ENCODE assay signal across 21 cellular contexts in genomic region chr7:34156336-34156735, GRCh38.
DNase-seq lines count a peak whose midpoint lies in the region; ATAC-seq and TF ChIP-seq lines count a peak whose summit lies in the region.
"Had no signal": no experiment of that assay in that cellular context is flagged by ENCODE, and none has a peak within 500 bp of the region (broad histone marks: within the 10 kb centered on the region; RNA-seq: fewer than 3 reads in every experiment).

No MANE protein-coding gene starts in this region.

- H3K27me3 Mint-ChIP-seq in activated naive CD8-positive, alpha-beta T cell treated with anti-CD3 and anti-CD28 coated beads, Interleukin-2, amount 50 U/mL, for 24 hours: no peaks in the 10 kb centered on the region

- H3K4me1 Mint-ChIP-seq in activated naive CD8-positive, alpha-beta T cell treated with anti-CD3 and anti-CD28 coated beads, Interleukin-2, amount 50 U/mL, for 24 hours: no peaks in the 10 kb centered on the region

- TF ChIP-seq RAD21 in SK-N-SH (IDR thresholded peaks at IDR 0.05; ENCODE audit: low read length): no peak

- peak; percentile 72 for DNase-seq in GM04503 (ENCODE audit: low read depth)
- no peak for DNase-seq in SK-N-SH
- peak; percentile 32 for DNase-seq in fibroblast of pulmonary artery (ENCODE audit: low read depth)
- no peak for DNase-seq in psoas muscle
- no peak for DNase-seq in ecto neural progenitor cell (ENCODE audit: low spot score)
- DNase-seq in stimulated activated naive CD4-positive, alpha-beta T cell treated with Interleukin-2 at 50 U/mL for 16 hours (lab: John Stamatoyannopoulos, UW): no peak
- no peak for DNase-seq in activated naive CD8-positive, alpha-beta T cell treated with anti-CD3 and anti-CD28 coated beads, Interleukin-2, amount 50 U/mL, for 24 hours
- DNase-seq: activated CD4-positive, alpha-beta T cell treated with anti-CD3 and anti-CD28 coated beads for 4 hours; cortex of kidney; EL; left cardiac atrium; NCI-H2081 treated with DMSO at 0.1 percent for 48 hours; NCI-H510A; stimulated activated CD8-positive, alpha-beta memory T cell treated with anti-CD3 and anti-CD28 coated beads, Interleukin-4, amount 100 ng/mL, for 48 hours; substantia nigra had no signal

- peaks cover 20% of the 10 kb centered on the region for H3F3A ChIP-seq in SK-N-SH (replicated peaks; ENCODE audit: insufficient read depth)

- H3K79me2 ChIP-seq in SK-N-SH (ENCODE audit: insufficient read depth): no peaks in the 10 kb centered on the region

- H3K36me3 ChIP-seq in SK-N-SH (replicated peaks in 1 of 2; ENCODE audit: control insufficient read depth in 1 of 2, insufficient read depth in 2 of 2, low read length in 1 of 2) (no peaks in the 10 kb centered on the region), psoas muscle (ENCODE audit: insufficient read depth in 1 of 2, low read depth in 1 of 2) (no peaks in the 10 kb centered on the region)
- H3K36me3 ChIP-seq: BLaER1 had no signal

- no peaks in the 10 kb centered on the region for H3K9me3 ChIP-seq in SK-N-SH
- no peaks in the 10 kb centered on the region for H3K9me3 ChIP-seq in psoas muscle
- H3K9me3 ChIP-seq: BLaER1 had no signal

- H3K36me3 Mint-ChIP-seq in activated naive CD8-positive, alpha-beta T cell treated with anti-CD3 and anti-CD28 coated beads, Interleukin-2, amount 50 U/mL, for 24 hours (ENCODE audit: low read depth): no peaks in the 10 kb centered on the region
- H3K36me3 Mint-ChIP-seq: activated naive CD4-positive, alpha-beta T cell treated with anti-CD3 and anti-CD28 coated beads, Interleukin-2, amount 50 U/mL, for 72 hours; mesothelial cell of epicardium had no signal

- H3K9me3 Mint-ChIP-seq in activated naive CD8-positive, alpha-beta T cell treated with anti-CD3 and anti-CD28 coated beads, Interleukin-2, amount 50 U/mL, for 24 hours: no peaks in the 10 kb centered on the region
- H3K9me3 Mint-ChIP-seq: activated naive CD4-positive, alpha-beta T cell treated with anti-CD3 and anti-CD28 coated beads, Interleukin-2, amount 50 U/mL, for 72 hours; mesothelial cell of epicardium; neural crest cell had no signal

- H3K4me3 ChIP-seq in SK-N-SH (ENCODE audit: low read depth in 2 of 2, low read length in 1 of 2) (no peak overlapping the region), fibroblast of pulmonary artery (replicated peaks; ENCODE audit: low read depth, low read length) (no peak overlapping the region), psoas muscle (no peak overlapping the region)
- H3K4me3 ChIP-seq: BLaER1 had no signal

- no peak overlapping the region for H3K9ac ChIP-seq in SK-N-SH
- H3K9ac ChIP-seq: BLaER1 had no signal

- no peak overlapping the region for H2AFZ ChIP-seq in SK-N-SH (ENCODE audit: low read depth)

- TF ChIP-seq EP300 in SK-N-SH (IDR thresholded peaks at IDR 0.05; ENCODE audit: borderline replicate concordance in 1 of 2, low read depth in 1 of 2, low read length in 1 of 2): no peak

- no peak overlapping the region for H3K27ac Mint-ChIP-seq in activated naive CD8-positive, alpha-beta T cell treated with anti-CD3 and anti-CD28 coated beads, Interleukin-2, amount 50 U/mL, for 24 hours
- H3K27ac Mint-ChIP-seq: activated naive CD4-positive, alpha-beta T cell treated with anti-CD3 and anti-CD28 coated beads, Interleukin-2, amount 50 U/mL, for 72 hours; mesothelial cell of epicardium had no signal

- intact Hi-C loops in psoas muscle (cut with DNase I): no loop called here

- POLR2A ChIA-PET in SK-N-SH (lab: Yijun Ruan, JAX): no interaction called here

- no peak for TF ChIP-seq CTCF in SK-N-SH (IDR thresholded peaks at IDR 0.05)
- TF ChIP-seq CTCF in fibroblast of pulmonary artery (IDR thresholded peaks at IDR 0.05; ENCODE audit: low read length, missing control alignments): no peak
- TF ChIP-seq CTCF in psoas muscle (IDR thresholded peaks at IDR 0.05): no peak

- CTCF ChIA-PET in SK-N-SH (lab: Yijun Ruan, JAX): interaction anchor here (1.1 to 1.6 kb wide), 3 partner anchors 10 to 68 kb away, joined by 3 to 9 read pairs (median 4); no protein-coding TSS in a partner anchor

- H3K4me3 Mint-ChIP-seq in activated naive CD8-positive, alpha-beta T cell treated with anti-CD3 and anti-CD28 coated beads, Interleukin-2, amount 50 U/mL, for 24 hours: no peak overlapping the region
- H3K4me3 Mint-ChIP-seq: mesothelial cell of epicardium, neural crest cell had no signal

- H4K20me1 ChIP-seq in SK-N-SH (ENCODE audit: insufficient read depth): no peaks in the 10 kb centered on the region
- H4K20me1 ChIP-seq: BLaER1 had no signal

- no peaks in the 10 kb centered on the region for H3K27me3 ChIP-seq in SK-N-SH (ENCODE audit: insufficient read depth)
- no peaks in the 10 kb centered on the region for H3K27me3 ChIP-seq in psoas muscle (ENCODE audit: insufficient read depth in 3 of 3, low read length in 2 of 3)
- H3K27me3 ChIP-seq: BLaER1 had no signal

- WGBS in SK-N-SH (ENCODE audit: low lambda C conversion rate): 36% methylated on average over 2 of the region's 2 CpGs
- 46 to 73% (median 54%) methylated on average over 2 of the region's 2 CpGs for WGBS in psoas muscle, 3 donors

- H3K27ac ChIP-seq in SK-N-SH (ENCODE audit: low read depth in 2 of 2, low read length in 1 of 2) (peak overlapping the region in 1 of 2 experiments; percentile 80; a peak in 3 of 4 replicates), psoas muscle (peak overlapping the region; percentile 79)
- H3K27ac ChIP-seq: BLaER1 had no signal

- ATAC-seq in psoas muscle (no peak), HG02678 (IDR thresholded peaks at IDR 0.05; ENCODE audit: unreplicated experiment) (no peak)
- no peak for ATAC-seq in activated naive CD8-positive, alpha-beta T cell treated with anti-CD3 and anti-CD28 coated beads, Interleukin-2, amount 50 U/mL, for 24 hours
- ATAC-seq: activated naive CD4-positive, alpha-beta T cell treated with anti-CD3 and anti-CD28 coated beads, Interleukin-2, amount 50 U/mL, for 72 hours; HepG2 had no signal

- no peak overlapping the region for H3K4me2 ChIP-seq in SK-N-SH
- H3K4me2 ChIP-seq: BLaER1 had no signal

- H3K9me2 ChIP-seq in SK-N-SH: no peaks in the 10 kb centered on the region

- H3K4me1 ChIP-seq in SK-N-SH (ENCODE audit: control insufficient read depth in 1 of 2, insufficient read depth in 2 of 2, low read depth in 1 of 2, low read length in 1 of 2): peaks cover 0 to 47% of the 10 kb centered on the region in 2 experiments; a peak in 3 of 4 replicates
- H3K4me1 ChIP-seq in psoas muscle: peaks cover 33% of the 10 kb centered on the region
- H3K4me1 ChIP-seq: BLaER1 had no signal

TF ChIP-seq in SK-N-SH, 30 proteins besides CTCF, POLR2A, EP300 and RAD21:
- TF ChIP-seq RFX5 (IDR thresholded peaks at IDR 0.05; ENCODE audit: low read length) (no peak), MEF2A (IDR thresholded peaks at IDR 0.05; ENCODE audit: borderline replicate concordance, low read depth) (no peak), FOXM1 (IDR thresholded peaks at IDR 0.05; ENCODE audit: low read depth) (no peak), PBX3 (IDR thresholded peaks at IDR 0.05) (peak; percentile 28; the same call in 1 of the 2 replicates), CHD2 (IDR thresholded peaks at IDR 0.05; ENCODE audit: low read length, partially characterized antibody) (no peak), EZH2phosphoT487 (IDR thresholded peaks at IDR 0.05; ENCODE audit: borderline replicate concordance, low read depth) (no peak)

Comparison
In these comparisons a context has a peak if more than half of its experiments do, and no peak if none do; other contexts are left out.
1. DNase-seq: peak in GM04503 (single experiment) and fibroblast of pulmonary artery (single experiment); none in SK-N-SH (single experiment), psoas muscle (0 of 2), ecto neural progenitor cell (single experiment), stimulated activated naive CD4-positive, alpha-beta T cell treated with Interleukin-2 at 50 U/mL for 16 hours (single experiment) and activated naive CD8-positive, alpha-beta T cell treated with anti-CD3 and anti-CD28 coated beads, Interleukin-2, amount 50 U/mL, for 24 hours (single experiment).